Comparison of ENCODE assay signal across 16 cellular contexts in genomic region chr20:37948956-37949355, GRCh38.
"Had no signal": no experiment of that assay in that cellular context is flagged by ENCODE, and none has a peak within 500 bp of the region (broad histone marks: within the 10 kb centered on the region; RNA-seq: fewer than 3 reads in every experiment).

No MANE protein-coding gene starts in this region.

- H3K36me3 ChIP-seq: cardiac muscle cell, gastroesophageal sphincter, lower lobe of right lung, stomach, upper lobe of left lung had no signal

- H3K27ac ChIP-seq: body of pancreas, cardiac muscle cell, gastroesophageal sphincter, lower lobe of right lung, stomach, upper lobe of left lung had no signal

- H3K9me3 ChIP-seq: lower lobe of right lung, upper lobe of left lung had no signal

- DNase-seq: activated gamma-delta T cell; activated naive CD4-positive, alpha-beta T cell treated with anti-CD3 and anti-CD28 coated beads, Interleukin-2, amount 50 U/mL, for 16 hours; activated naive CD8-positive, alpha-beta T cell treated with anti-CD3 and anti-CD28 coated beads, Interleukin-2, amount 50 U/mL, for 24 hours; body of pancreas; effector CD8-positive, alpha-beta T cell; left colon; lower lobe of right lung; naive B cell; occipital lobe; small intestine; stimulated activated CD4-positive, alpha-beta T cell treated with anti-CD3 and anti-CD28 coated beads, Interleukin-15, amount 100 ng/mL, for 24 hours; stomach; T-helper 9 cell had no signal

- H3K4me1 ChIP-seq: body of pancreas, gastroesophageal sphincter, lower lobe of right lung, upper lobe of left lung had no signal

- H3K27me3 ChIP-seq: body of pancreas, cardiac muscle cell, gastroesophageal sphincter, upper lobe of left lung had no signal

- H3K4me3 ChIP-seq: body of pancreas, cardiac muscle cell, gastroesophageal sphincter, lower lobe of right lung, stomach, upper lobe of left lung had no signal
